ENCODE assay signal across 8 cellular contexts in the genomic region with DNA sequence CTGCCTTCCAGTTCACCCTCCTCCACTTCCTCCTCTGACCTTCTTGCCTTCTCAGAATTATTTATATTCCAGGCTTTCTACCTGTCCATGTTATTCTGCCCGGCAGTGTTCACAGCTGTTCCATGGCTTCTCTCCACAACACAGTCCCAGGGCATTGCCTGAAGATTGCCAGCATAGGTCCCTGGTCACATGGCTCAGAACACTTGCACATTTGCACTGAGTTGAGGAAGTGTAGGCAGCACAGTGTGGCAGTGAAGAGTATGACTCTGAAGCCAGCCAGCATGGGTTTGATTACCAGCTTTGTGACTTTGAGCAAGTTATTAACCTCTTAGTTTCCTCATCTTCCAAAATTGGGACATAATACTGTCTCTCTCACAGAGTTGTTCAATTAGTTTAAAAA.
"Had no signal": no experiment of that assay in that cellular context is flagged by ENCODE, and none has a peak within 500 bp of the region (broad histone marks: within the 10 kb centered on the region; RNA-seq: fewer than 3 reads in every experiment).

No MANE protein-coding gene starts in this region.

- H3K4me3 ChIP-seq: K562 had no signal

- DNase-seq: IMR-90, KBM-7, KG1 had no signal

- H3K27ac Mint-ChIP-seq: IgD-negative memory B cell had no signal

- H3K36me3 Mint-ChIP-seq: IgD-negative memory B cell had no signal

- H3K27ac ChIP-seq: HL-60, KMS-11 had no signal

- H3K4me1 Mint-ChIP-seq: IgD-negative memory B cell had no signal

- H3K4me3 Mint-ChIP-seq: IgD-negative memory B cell had no signal

- ATAC-seq: HepG2, K562 had no signal
